ENCODE assay signal across 12 cellular contexts in the genomic region with DNA sequence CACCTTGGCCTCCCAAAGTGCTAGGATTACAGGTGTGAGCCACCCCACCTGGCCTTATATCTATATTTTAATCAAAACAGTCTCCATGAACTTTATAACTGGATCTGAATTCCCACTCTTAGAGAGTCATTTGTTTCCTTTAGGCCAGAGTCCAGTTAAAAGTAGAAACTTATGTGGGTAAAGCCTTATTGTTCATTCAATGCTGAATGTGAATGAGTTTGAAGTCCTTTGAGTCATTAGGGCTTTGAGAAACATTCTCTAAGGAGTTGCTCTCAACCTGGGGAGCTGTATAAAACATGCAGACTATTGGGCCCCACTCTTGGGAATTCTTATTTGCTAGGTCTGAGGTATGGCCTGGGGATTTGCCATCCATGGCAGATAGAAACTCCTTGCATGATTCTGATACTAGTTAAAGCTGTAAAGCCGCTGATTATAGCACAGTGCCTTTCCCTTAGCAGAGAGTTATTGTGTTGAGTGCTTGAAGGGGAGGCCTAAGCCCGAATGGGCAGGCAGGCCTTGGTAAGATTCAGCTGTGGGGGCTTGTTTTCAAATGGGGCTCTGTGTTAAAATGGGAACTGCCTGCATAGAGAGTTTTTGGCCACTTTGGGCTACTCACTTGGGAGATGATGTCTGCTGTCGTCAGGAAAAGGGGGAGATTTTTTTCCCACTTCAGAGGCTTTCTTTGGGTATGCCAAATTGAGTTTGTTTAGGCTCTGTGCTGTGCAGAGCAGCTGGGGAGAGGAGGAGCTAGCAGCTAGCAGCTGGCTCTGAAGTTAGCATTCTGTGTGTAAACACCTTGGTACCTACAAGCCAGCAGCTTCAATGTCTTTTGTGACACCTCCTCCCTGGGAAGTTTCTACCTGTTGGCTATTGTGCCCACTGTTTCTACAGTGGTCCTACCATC.
DNase-seq lines count a peak whose midpoint lies in the region; ATAC-seq and TF ChIP-seq lines count a peak whose summit lies in the region.
"Had no signal": no experiment of that assay in that cellular context is flagged by ENCODE, and none has a peak within 500 bp of the region (broad histone marks: within the 10 kb centered on the region; RNA-seq: fewer than 3 reads in every experiment).

No MANE protein-coding gene starts in this region.

- no peaks in the 10 kb centered on the region for H3K36me3 ChIP-seq in tibial artery
- H3K36me3 ChIP-seq: left lung had no signal

- H3K27ac ChIP-seq in angular gyrus (ENCODE audit: low read depth, low read length) (peak overlapping the region; percentile 4), tibial artery (no peak overlapping the region)
- H3K27ac ChIP-seq: left lung had no signal

- intact Hi-C loops in left colon (cut with DNase I, micrococcal nuclease) = no loop called here
- intact Hi-C loops in tibial artery (cut with DNase I; ENCODE audit: low total_unique reads) = no loop called here

- peak; percentile 81 for DNase-seq in DMS 273 (lab: John Stamatoyannopoulos, UW; ENCODE audit: unreplicated experiment)
- peak; percentile 81 for DNase-seq in NCI-H1105 treated with DMSO at 0.1 percent for 48 hours (lab: John Stamatoyannopoulos, UW)
- no peak for DNase-seq in left colon
- no peak for DNase-seq in midbrain (lab: John Stamatoyannopoulos, UW)
- DNase-seq in NCI-H1930 (lab: John Stamatoyannopoulos, UW) = no peak
- DNase-seq in tibial artery = no peak
- DNase-seq: endodermal cell, left lung, NCI-H446 treated with DMSO at 0.1 percent for 48 hours, nucleus accumbens had no signal

- no peak overlapping the region for H3K4me3 ChIP-seq in tibial artery
- H3K4me3 ChIP-seq: left lung had no signal

- no peaks in the 10 kb centered on the region for H3K27me3 ChIP-seq in tibial artery
- H3K27me3 ChIP-seq: left lung had no signal

- peak; percentile 51 for ATAC-seq in left colon
- ATAC-seq in GM19035 (IDR thresholded peaks at IDR 0.05; ENCODE audit: unreplicated experiment) = no peak
- ATAC-seq: left lung had no signal

- H3K9me3 ChIP-seq in tibial artery = no peaks in the 10 kb centered on the region
- H3K9me3 ChIP-seq: left lung had no signal

- H3K4me1 ChIP-seq in tibial artery = peaks cover 0 to 25% (median 17%) of the 10 kb centered on the region in 4 donors

- TF ChIP-seq CTCF in tibial artery (IDR thresholded peaks at IDR 0.05) = no peak

Comparison
In these comparisons a context has a peak if more than half of its experiments do, and no peak if none do; other contexts are left out.
1. DNase-seq: peak in DMS 273 (single experiment) and NCI-H1105 treated with DMSO at 0.1 percent for 48 hours (single experiment); none in left colon (0 of 2), midbrain (single experiment), NCI-H1930 (0 of 2) and tibial artery (0 of 2).